In genomic region chr19:6233827-6234511, GRCh38 we compare ENCODE assay signal across 11 cellular contexts. TPM values are rescaled to one million over a fixed set of nuclear protein-coding genes. Genes with fewer than 3 reads are reported as not detected.
A peak's percentile ranks its signal among the peaks of the same experiment; 100 is the strongest.
DNase-seq lines count a peak whose midpoint lies in the region; ATAC-seq, FAIRE-seq and TF ChIP-seq lines count a peak whose summit lies in the region.
"Had no signal": no experiment of that assay in that cellular context is flagged by ENCODE, and none has a peak within 500 bp of the region (broad histone marks: within the 10 kb centered on the region; RNA-seq: fewer than 3 reads in every experiment).

No MANE protein-coding gene starts in this region.

- H3K9me3 ChIP-seq in heart right ventricle (no peaks in the 10 kb centered on the region), small intestine (ENCODE audit: control insufficient read depth, low read depth) (no peaks in the 10 kb centered on the region)

- peak overlapping the region in 5 of 10 donors; percentile 1 to 32 (median 18) for H3K4me3 ChIP-seq in heart right ventricle
- no peak overlapping the region for H3K4me3 ChIP-seq in small intestine (ENCODE audit: low read depth in 1 of 2, low read length in 2 of 2)

- peak overlapping the region; percentile 62 to 85 (median 81) for H3K27ac ChIP-seq in heart right ventricle
- peak overlapping the region in 1 of 2 donors; percentile 24 for H3K27ac ChIP-seq in small intestine (ENCODE audit: low read depth in 1 of 2, low read length in 1 of 2)

- H3K27me3 ChIP-seq in heart right ventricle, result no peaks in the 10 kb centered on the region
- H3K27me3 ChIP-seq in small intestine (ENCODE audit: control insufficient read depth in 2 of 2, insufficient read depth in 2 of 2, low read length in 2 of 2), result no peaks in the 10 kb centered on the region

- peak overlapping the region; percentile 31; the same call in 1 of the 2 replicates for H3K4me3 Mint-ChIP-seq in HFFc6
- H3K4me3 Mint-ChIP-seq: activated T-cell treated with anti-CD3 and anti-CD28 coated beads, Interleukin-2, amount 50 U/mL, for 72 hours had no signal

- TF ChIP-seq CTCF in HFFc6 (IDR thresholded peaks at IDR 0.05), result no peak
- TF ChIP-seq CTCF in heart right ventricle (IDR thresholded peaks at IDR 0.05), result no peak

- H3K9me3 Mint-ChIP-seq in HFFc6, result no peaks in the 10 kb centered on the region
- H3K9me3 Mint-ChIP-seq: activated T-cell treated with anti-CD3 and anti-CD28 coated beads, Interleukin-2, amount 50 U/mL, for 72 hours had no signal

- peaks cover 53% of the 10 kb centered on the region for H3K4me1 Mint-ChIP-seq in HFFc6 (ENCODE audit: low read depth)

- peaks cover 6% of the 10 kb centered on the region for H3K27me3 Mint-ChIP-seq in HFFc6 (ENCODE audit: insufficient read depth)

- peaks cover 39 to 81% (median 67%) of the 10 kb centered on the region in 9 donors for H3K4me1 ChIP-seq in heart right ventricle
- peaks cover 2 to 8% of the 10 kb centered on the region in 2 donors for H3K4me1 ChIP-seq in small intestine (ENCODE audit: control insufficient read depth in 2 of 2, insufficient read depth in 1 of 2, low read depth in 1 of 2, low read length in 1 of 2)

- FAIRE-seq in small intestine (lab: Jason Lieb, UNC), result no peak
- FAIRE-seq: H54 had no signal

- 22 to 37% methylated on average over 21 of the region's 21 CpGs for WGBS in heart right ventricle, 2 donors
- WGBS in small intestine, 3 donors, result 56 to 68% (median 58%) methylated on average over 19 to 21 of the region's 21 CpGs

- ATAC-seq in heart right ventricle, result peak; percentile 20 to 81 (median 75)
- no peak for ATAC-seq in HG02763 (IDR thresholded peaks at IDR 0.05; ENCODE audit: unreplicated experiment)
- no peak for ATAC-seq in GM21825 (IDR thresholded peaks at IDR 0.05; ENCODE audit: unreplicated experiment)
- ATAC-seq: activated T-cell treated with anti-CD3 and anti-CD28 coated beads, Interleukin-2, amount 50 U/mL, for 72 hours; esophagus mucosa had no signal

- H3K27ac Mint-ChIP-seq in HFFc6, result peak overlapping the region; percentile 71
- H3K27ac Mint-ChIP-seq: activated T-cell treated with anti-CD3 and anti-CD28 coated beads, Interleukin-2, amount 50 U/mL, for 72 hours had no signal

- DNase-seq in HFFc6 (no peak), UCSD-AML1 (lab: John Stamatoyannopoulos, UW; ENCODE audit: unreplicated experiment) (peak; percentile 59), heart right ventricle (peak; percentile 65 to 69), small intestine (peak; percentile 25), middle frontal gyrus (ENCODE audit: extremely low spot score, low spot score) (no peak), 8988T (no peak)
- DNase-seq: activated T-cell treated with anti-CD3 and anti-CD28 coated beads, Interleukin-2, amount 50 U/mL, for 72 hours had no signal

- H3K36me3 ChIP-seq in heart right ventricle, result peaks cover 0 to 14% (median 0%) of the 10 kb centered on the region in 9 donors
- no peaks in the 10 kb centered on the region for H3K36me3 ChIP-seq in small intestine (ENCODE audit: control insufficient read depth in 2 of 2, insufficient read depth in 2 of 2, low read length in 2 of 2)

- intact Hi-C loops in heart right ventricle (cut with DNase I), result loop anchor here in 3 of 10 donors (5.0 kb wide), 2 partner anchors 38 to 43 kb away; partner anchors contain the start of gene MLLT1 (in 1 of the 3)

- peaks cover 16% of the 10 kb centered on the region for H3K36me3 Mint-ChIP-seq in HFFc6 (ENCODE audit: low read depth)

RNA-seq across cellular contexts. Expression of gene MLLT1, which starts 45.8 kb away (rescaled TPM):
- total RNA-seq in HFFc6 (2021; fragmentation: NEBNext Ultra II Directional; extraction: Animal tissue kit (Norgen Biotek cat#: 25700)), result 10 to 100 TPM; 54.6 to 69.4 (median 59.5) TPM
- total RNA-seq in heart right ventricle, result 10 to 100 TPM; 27.6 to 48.3 (median 32.4) TPM
- polyA plus RNA-seq in heart right ventricle (10 to 100 TPM; 21.4 to 28.7 TPM), small intestine (10 to 100 TPM; 15.1 to 24.5 (median 19.2) TPM)

Comparison
In these comparisons a context has a peak if more than half of its experiments do, and no peak if none do; other contexts are left out.
1. DNase-seq: peak in UCSD-AML1 (single experiment), heart right ventricle (2 of 2) and small intestine (single experiment); none in HFFc6 (single experiment), middle frontal gyrus (single experiment) and 8988T (single experiment).
2. ATAC-seq: peak in heart right ventricle (8 of 8); none in HG02763 (single experiment) and GM21825 (single experiment).